1 cellular context compared by ENCODE assay signal in the genomic region with DNA sequence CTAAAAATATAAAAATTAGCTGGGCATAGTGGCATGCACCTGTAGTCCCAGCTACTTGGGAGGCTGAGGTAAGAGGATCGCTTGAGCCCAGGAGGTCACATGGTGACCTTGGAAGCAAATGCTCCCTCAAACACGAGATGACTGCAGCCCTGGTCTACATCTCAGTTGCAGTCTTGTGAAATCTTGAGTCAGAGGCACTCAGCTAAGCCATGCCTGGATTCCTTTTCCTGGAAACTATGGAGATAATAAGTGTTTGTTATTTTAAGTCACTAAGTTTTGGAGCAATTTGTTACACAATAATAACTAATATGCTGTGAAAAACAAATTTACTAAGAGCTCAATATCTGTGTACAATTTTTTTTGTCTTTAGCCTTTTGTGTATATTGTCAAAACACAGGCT.
TF ChIP-seq lines count a peak whose summit lies in the region.

No MANE protein-coding gene starts in this region.

TF ChIP-seq in IMR-90, 13 proteins besides CTCF, POLR2A, EP300 and RAD21:
- TF ChIP-seq FOS (IDR thresholded peaks at IDR 0.05; ENCODE audit: low read depth, low read length) (0 out of 2 replicates have a peak, but pooled peaks have one; percentile 32), RFX5 (IDR thresholded peaks at IDR 0.05; ENCODE audit: low read depth, low read length) (no peak), MAZ (IDR thresholded peaks at IDR 0.05; ENCODE audit: borderline replicate concordance, low read depth, low read length) (no peak), CEBPB (IDR thresholded peaks at IDR 0.05; ENCODE audit: low read depth, low read length) (peak; percentile 95), MAFK (IDR thresholded peaks at IDR 0.05; ENCODE audit: low read depth, low read length) (no peak), MXI1 (IDR thresholded peaks at IDR 0.05; ENCODE audit: borderline replicate concordance, low read depth, low read length) (no peak), SMC3 (IDR thresholded peaks at IDR 0.05; ENCODE audit: low read depth, low read length) (no peak), NFE2L2 (IDR thresholded peaks at IDR 0.05; ENCODE audit: low read depth, low read length) (no peak), CHD1 (IDR thresholded peaks at IDR 0.05; ENCODE audit: low read depth, low read length) (no peak), BHLHE40 (IDR thresholded peaks at IDR 0.05; ENCODE audit: low read depth, low read length) (no peak), RCOR1 (IDR thresholded peaks at IDR 0.05; ENCODE audit: insufficient replicate concordance, low read length) (no peak)
- TF ChIP-seq, protein P1, sequence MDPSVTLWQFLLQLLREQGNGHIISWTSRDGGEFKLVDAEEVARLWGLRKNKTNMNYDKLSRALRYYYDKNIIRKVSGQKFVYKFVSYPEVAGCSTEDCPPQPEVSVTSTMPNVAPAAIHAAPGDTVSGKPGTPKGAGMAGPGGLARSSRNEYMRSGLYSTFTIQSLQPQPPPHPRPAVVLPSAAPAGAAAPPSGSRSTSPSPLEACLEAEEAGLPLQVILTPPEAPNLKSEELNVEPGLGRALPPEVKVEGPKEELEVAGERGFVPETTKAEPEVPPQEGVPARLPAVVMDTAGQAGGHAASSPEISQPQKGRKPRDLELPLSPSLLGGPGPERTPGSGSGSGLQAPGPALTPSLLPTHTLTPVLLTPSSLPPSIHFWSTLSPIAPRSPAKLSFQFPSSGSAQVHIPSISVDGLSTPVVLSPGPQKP (IDR thresholded peaks at IDR 0.05; ENCODE audit: borderline replicate concordance, low read depth, low read length) = no peak
- TF ChIP-seq, protein P2, sequence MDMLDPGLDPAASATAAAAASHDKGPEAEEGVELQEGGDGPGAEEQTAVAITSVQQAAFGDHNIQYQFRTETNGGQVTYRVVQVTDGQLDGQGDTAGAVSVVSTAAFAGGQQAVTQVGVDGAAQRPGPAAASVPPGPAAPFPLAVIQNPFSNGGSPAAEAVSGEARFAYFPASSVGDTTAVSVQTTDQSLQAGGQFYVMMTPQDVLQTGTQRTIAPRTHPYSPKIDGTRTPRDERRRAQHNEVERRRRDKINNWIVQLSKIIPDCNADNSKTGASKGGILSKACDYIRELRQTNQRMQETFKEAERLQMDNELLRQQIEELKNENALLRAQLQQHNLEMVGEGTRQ (IDR thresholded peaks at IDR 0.05; ENCODE audit: low read depth, low read length) = peak; percentile 62; the same call in 1 of the 2 replicates
